Comparison of ENCODE assay signal across 31 cellular contexts in genomic region chr15:86942285-86942684, GRCh38.
"Had no signal": no experiment of that assay in that cellular context is flagged by ENCODE, and none has a peak within 500 bp of the region (broad histone marks: within the 10 kb centered on the region; RNA-seq: fewer than 3 reads in every experiment).

No MANE protein-coding gene starts in this region.

- H3K9me3 Mint-ChIP-seq: memory B cell; mesothelial cell of epicardium; natural killer cell treated with Interleukin-12 subunit alpha and Interleukin-12 subunit beta and Interleukin-15 and Interleukin-18, amount 100 ng/mL, for 72 hours had no signal

- H3K27ac ChIP-seq: colonic mucosa, gastroesophageal sphincter, lower lobe of right lung, neutrophil, pancreas, right lobe of liver, thoracic aorta, tibial nerve, upper lobe of left lung had no signal

- DNase-seq: colonic mucosa; effector memory CD4-positive, alpha-beta T cell; foreskin fibroblast; glutamatergic neuron; hypothalamus; immature natural killer cell; islet precursor cell; kidney glomerular epithelial cell; left ventricle myocardium superior; lower lobe of right lung; mucosa of descending colon; naive B cell; pancreas; right lobe of liver; small intestine; stimulated activated CD4-positive, alpha-beta T cell treated with anti-CD3 and anti-CD28 coated beads, Interleukin-15, amount 100 ng/mL, for 24 hours; stimulated activated CD4-positive, alpha-beta T cell treated with anti-CD3 and anti-CD28 coated beads, Interleukin-2, amount 100 ng/mL, for 48 hours; stimulated activated naive B cell treated with anti-CD40 and anti-IgM and Interleukin-4, amounts not matched to agents 10 μg/mL and 1 μg/mL and 100 μg/mL, for 72 hours; upper lobe of left lung had no signal

- H3K27me3 Mint-ChIP-seq: dendritic cell treated with granulocyte-macrophage colony-stimulating factor and Interleukin-4, amounts not matched to agents 40 ng/mL and 50 ng/mL, for 4 days; memory B cell; naive B cell; natural killer cell treated with Interleukin-12 subunit alpha and Interleukin-12 subunit beta and Interleukin-15 and Interleukin-18, amount 100 ng/mL, for 72 hours; stimulated activated naive B cell treated with anti-CD40 and anti-IgM and Interleukin-4, amounts not matched to agents 10 μg/mL and 1 μg/mL and 100 μg/mL, for 72 hours; stimulated activated naive CD8-positive, alpha-beta T cell treated with anti-CD3 and anti-CD28 coated beads, Interleukin-15, Interleukin-2, amounts not matched to agents 100 ng/mL and 50 ng/mL, for 24 hours had no signal

- H3K36me3 ChIP-seq: colonic mucosa, gastroesophageal sphincter, lower lobe of right lung, neutrophil, pancreas, right lobe of liver, thoracic aorta, tibial nerve, upper lobe of left lung had no signal

- FAIRE-seq: endothelial cell of umbilical vein, pancreas, small intestine, urothelium cell line had no signal

- H3K27ac Mint-ChIP-seq: dendritic cell treated with granulocyte-macrophage colony-stimulating factor and Interleukin-4, amounts not matched to agents 40 ng/mL and 50 ng/mL, for 4 days; immature natural killer cell; memory B cell; mesothelial cell of epicardium; naive B cell; natural killer cell treated with Interleukin-12 subunit alpha and Interleukin-12 subunit beta and Interleukin-15 and Interleukin-18, amount 100 ng/mL, for 72 hours; stimulated activated naive B cell treated with anti-CD40 and anti-IgM and Interleukin-4, amounts not matched to agents 10 μg/mL and 1 μg/mL and 100 μg/mL, for 72 hours; stimulated activated naive CD8-positive, alpha-beta T cell treated with anti-CD3 and anti-CD28 coated beads, Interleukin-15, Interleukin-2, amounts not matched to agents 100 ng/mL and 50 ng/mL, for 24 hours had no signal

- H3K27me3 ChIP-seq: colonic mucosa, gastroesophageal sphincter, neutrophil, pancreas, right lobe of liver, tibial nerve, upper lobe of left lung had no signal

- ATAC-seq: gastroesophageal sphincter; left ventricle myocardium superior; lower lobe of right lung; mucosa of descending colon; natural killer cell treated with Interleukin-12 subunit alpha and Interleukin-12 subunit beta and Interleukin-15 and Interleukin-18, amount 100 ng/mL, for 72 hours; pancreas; right lobe of liver; stimulated activated naive B cell treated with anti-CD40 and anti-IgM and Interleukin-4, amounts not matched to agents 10 μg/mL and 1 μg/mL and 100 μg/mL, for 72 hours had no signal

- H3K36me3 Mint-ChIP-seq: immature natural killer cell; memory B cell; mesothelial cell of epicardium; naive B cell; natural killer cell treated with Interleukin-12 subunit alpha and Interleukin-12 subunit beta and Interleukin-15 and Interleukin-18, amount 100 ng/mL, for 72 hours; stimulated activated naive B cell treated with anti-CD40 and anti-IgM and Interleukin-4, amounts not matched to agents 10 μg/mL and 1 μg/mL and 100 μg/mL, for 72 hours had no signal

- H3K4me1 ChIP-seq: colonic mucosa, gastroesophageal sphincter, lower lobe of right lung, pancreas, right lobe of liver, tibial nerve, upper lobe of left lung had no signal

- H3K4me1 Mint-ChIP-seq: immature natural killer cell; memory B cell; naive B cell; neural crest cell; stimulated activated naive B cell treated with anti-CD40 and anti-IgM and Interleukin-4, amounts not matched to agents 10 μg/mL and 1 μg/mL and 100 μg/mL, for 72 hours had no signal

- H3K9me3 ChIP-seq: colonic mucosa, lower lobe of right lung, mucosa of descending colon, neutrophil, pancreas, right lobe of liver, thoracic aorta, tibial nerve, upper lobe of left lung had no signal

- H3K4me3 Mint-ChIP-seq: dendritic cell treated with granulocyte-macrophage colony-stimulating factor and Interleukin-4, amounts not matched to agents 40 ng/mL and 50 ng/mL, for 4 days; immature natural killer cell; memory B cell; mesothelial cell of epicardium; naive B cell; natural killer cell treated with Interleukin-12 subunit alpha and Interleukin-12 subunit beta and Interleukin-15 and Interleukin-18, amount 100 ng/mL, for 72 hours; neural crest cell; stimulated activated naive B cell treated with anti-CD40 and anti-IgM and Interleukin-4, amounts not matched to agents 10 μg/mL and 1 μg/mL and 100 μg/mL, for 72 hours; stimulated activated naive CD8-positive, alpha-beta T cell treated with anti-CD3 and anti-CD28 coated beads, Interleukin-15, Interleukin-2, amounts not matched to agents 100 ng/mL and 50 ng/mL, for 24 hours had no signal

- H3K4me3 ChIP-seq: colonic mucosa, gastroesophageal sphincter, lower lobe of right lung, mucosa of descending colon, pancreas, right lobe of liver, thoracic aorta, tibial nerve, upper lobe of left lung had no signal
